ENCODE assay signal across 7 cellular contexts in the genomic region with DNA sequence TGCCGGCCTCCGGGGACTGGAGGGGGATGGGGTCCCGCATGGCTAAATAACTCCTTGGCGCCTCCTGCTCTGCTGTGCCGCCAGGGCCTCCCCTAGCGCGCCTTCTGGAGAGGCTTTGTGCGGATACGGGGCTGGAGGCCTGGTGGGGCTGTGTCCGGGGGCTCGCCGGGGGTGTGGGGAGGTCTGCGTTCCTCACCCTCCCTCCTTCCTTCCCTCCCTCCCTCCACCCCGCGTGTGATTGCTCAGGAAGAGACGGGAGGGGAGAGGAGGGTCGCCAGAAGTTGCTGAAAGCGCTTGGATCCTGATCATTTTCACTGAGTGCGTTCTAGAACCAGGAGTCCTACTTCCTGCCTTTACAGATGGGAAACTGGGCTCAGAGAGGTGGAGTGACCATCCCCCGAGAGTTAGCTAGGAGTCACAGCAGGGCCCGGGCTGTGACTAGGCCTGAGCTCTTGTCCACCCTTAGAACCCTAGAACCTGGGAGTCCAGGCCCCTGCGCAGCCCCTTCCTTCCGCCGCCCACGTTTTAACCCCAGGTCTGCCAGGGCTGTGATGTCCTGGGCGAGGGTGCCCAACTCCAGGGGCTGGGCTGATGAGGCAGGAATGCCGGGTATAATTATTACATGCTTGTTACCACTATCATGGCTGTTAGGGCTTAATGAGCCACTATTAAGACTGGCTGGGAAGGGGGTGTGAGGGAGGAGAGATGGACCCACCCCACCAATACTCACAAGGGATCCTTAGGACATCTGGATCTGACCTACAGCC.
DNase-seq lines count a peak whose midpoint lies in the region; ATAC-seq and TF ChIP-seq lines count a peak whose summit lies in the region.

No MANE protein-coding gene starts in this region.

- TF ChIP-seq CTCF in DND-41 (IDR thresholded peaks at IDR 0.05; ENCODE audit: borderline replicate concordance, extremely low read depth, low read length, poor library complexity, severe bottlenecking) (peak; percentile 41), HEK293 (tag by site-specific recombination; IDR thresholded peaks at IDR 0.05) (no peak), SU-DHL-6 (IDR thresholded peaks at IDR 0.05; ENCODE audit: insufficient read depth, low read length, poor library complexity, severe bottlenecking) (no peak), nephron (IDR thresholded peaks at IDR 0.05; ENCODE audit: unreplicated experiment in 3 of 3) (peak in 1 of 3 experiments; percentile 7)

- DNase-seq in DND-41 (no peak), epidermal melanocyte (ENCODE audit: insufficient read length, low spot score) (peak; percentile 7)

- ATAC-seq in DND-41 (ENCODE audit: insufficient read depth, low read depth): peak; percentile 47
- ATAC-seq in HG03460 (IDR thresholded peaks at IDR 0.05; ENCODE audit: unreplicated experiment): no peak
- no peak for ATAC-seq in GM21825 (IDR thresholded peaks at IDR 0.05; ENCODE audit: unreplicated experiment)

- CTCF ChIA-PET in HEK293 (lab: Yijun Ruan, JAX): interaction anchor here (0.6 to 6.0 kb wide), 10 partner anchors 11 to 121 kb away, joined by 3 to 195 read pairs (median 4); partner anchors contain the start of gene LSM4

- no peaks in the 10 kb centered on the region for H3K9me3 Mint-ChIP-seq in nephron

- H3K4me3 ChIP-seq in DND-41 (ENCODE audit: low read depth in 1 of 2, low read length in 2 of 2): peak overlapping the region; percentile 0 to 51; a peak in 3 of 4 replicates
- H3K4me3 ChIP-seq in HEK293 (ENCODE audit: low read depth, low read length): peak overlapping the region; percentile 61
- H3K4me3 ChIP-seq in SU-DHL-6 (ENCODE audit: insufficient read depth, low read length, poor library complexity, severe bottlenecking): peak overlapping the region; percentile 57

- H3F3A ChIP-seq in SU-DHL-6 (ENCODE audit: insufficient read depth): peaks cover 9% of the 10 kb centered on the region

- H3K4me1 Mint-ChIP-seq in nephron: peaks cover 42% of the 10 kb centered on the region

- H3K27me3 ChIP-seq in DND-41 (ENCODE audit: insufficient read depth, low read length, poor library complexity) (no peaks in the 10 kb centered on the region), SU-DHL-6 (ENCODE audit: low read length) (no peaks in the 10 kb centered on the region)

- peaks cover 29% of the 10 kb centered on the region for H3K4me1 ChIP-seq in DND-41 (ENCODE audit: insufficient read depth, low read length)
- H3K4me1 ChIP-seq in HEK293 (ENCODE audit: control insufficient read depth, insufficient read depth, low read length): no peaks in the 10 kb centered on the region

- H3K27me3 Mint-ChIP-seq in nephron (ENCODE audit: low read depth): no peaks in the 10 kb centered on the region

- H2AFZ ChIP-seq in DND-41 (ENCODE audit: low read depth, low read length) (peak overlapping the region; percentile 72), SU-DHL-6 (ENCODE audit: low read depth, low read length, severe bottlenecking) (no peak overlapping the region)

- H3K9ac ChIP-seq in DND-41 (ENCODE audit: low read depth, low read length) (peak overlapping the region; percentile 75), SU-DHL-6 (ENCODE audit: low read length) (peak overlapping the region; percentile 67)

- peak overlapping the region; percentile 84 to 88 (median 86) for H3K4me3 Mint-ChIP-seq in nephron

- POLR2A ChIA-PET in HEK293 (lab: Yijun Ruan, JAX): interaction anchor here (0.5 to 6.7 kb wide), 56 partner anchors 10 to 637 kb away, joined by 3 to 184 read pairs (median 5); partner anchors contain the start of genes COPE, DDX49, LSM4 and MPV17L2

- H3K9me2 ChIP-seq in SU-DHL-6 (replicated peaks; ENCODE audit: insufficient read depth, low read length): no peaks in the 10 kb centered on the region

- H3K9me3 ChIP-seq in DND-41 (ENCODE audit: insufficient read depth, low read length, severe bottlenecking) (no peaks in the 10 kb centered on the region), HEK293 (ENCODE audit: control insufficient read depth, insufficient read depth, low read depth, low read length) (no peaks in the 10 kb centered on the region), SU-DHL-6 (ENCODE audit: insufficient read depth, low read length) (no peaks in the 10 kb centered on the region)

- H3K27ac Mint-ChIP-seq in nephron: peak overlapping the region; percentile 99 to 100 (median 100)

- peaks cover 37% of the 10 kb centered on the region for H3K79me2 ChIP-seq in DND-41 (ENCODE audit: insufficient read depth, low read length)
- no peaks in the 10 kb centered on the region for H3K79me2 ChIP-seq in SU-DHL-6 (ENCODE audit: insufficient read depth, low read length)

- H3K4me2 ChIP-seq in DND-41 (ENCODE audit: insufficient read depth, low read length) (peak overlapping the region; percentile 62), SU-DHL-6 (ENCODE audit: low read depth, low read length, poor library complexity, severe bottlenecking) (peak overlapping the region; percentile 63)

- peaks cover 19% of the 10 kb centered on the region for H4K20me1 ChIP-seq in DND-41 (ENCODE audit: insufficient read depth, low read length)
- no peaks in the 10 kb centered on the region for H4K20me1 ChIP-seq in SU-DHL-6 (ENCODE audit: low read depth, low read length)

- peaks cover 20% of the 10 kb centered on the region for H3K36me3 Mint-ChIP-seq in nephron (ENCODE audit: low read depth)

- H3K27ac ChIP-seq in DND-41 (ENCODE audit: low read length) (peak overlapping the region; percentile 89), HEK293 (ENCODE audit: extremely low read depth, low read depth, low read length) (peak overlapping the region; percentile 98), SU-DHL-6 (ENCODE audit: low read depth, low read length) (peak overlapping the region; percentile 71)

- peaks cover 20% of the 10 kb centered on the region for H3K36me3 ChIP-seq in DND-41 (ENCODE audit: insufficient read depth, low read length)
- H3K36me3 ChIP-seq in HEK293 (ENCODE audit: control insufficient read depth in 2 of 2, insufficient read depth in 1 of 2, low read length in 2 of 2): peaks cover 3 to 12% of the 10 kb centered on the region in 2 experiments; a peak in 2 of 3 replicates
- H3K36me3 ChIP-seq in SU-DHL-6 (ENCODE audit: low read length): no peaks in the 10 kb centered on the region

TF ChIP-seq in HEK293, 187 proteins besides CTCF, POLR2A, EP300 and RAD21 (continues in another document):
- TF ChIP-seq ZNF596 (tag by site-specific recombination; IDR thresholded peaks at IDR 0.05): no peak
- peak; percentile 54; the same call in 1 of the 2 replicates for TF ChIP-seq ZBTB48 (tag by site-specific recombination; IDR thresholded peaks at IDR 0.05)
- TF ChIP-seq ZNF175 (tag by site-specific recombination; IDR thresholded peaks at IDR 0.05): no peak
- TF ChIP-seq KLF8 (tag by site-specific recombination; IDR thresholded peaks at IDR 0.05): peak; percentile 21; the same call in 1 of the 2 replicates
- 0 out of 2 replicates have a peak, but pooled peaks have one; percentile 15 for TF ChIP-seq ZNF692 (tag by site-specific recombination; IDR thresholded peaks at IDR 0.05)
- no peak for TF ChIP-seq ZNF571 (tag by site-specific recombination; IDR thresholded peaks at IDR 0.05)
- 0 out of 2 replicates have a peak, but pooled peaks have one; percentile 14 for TF ChIP-seq KLF9 (tag by site-specific recombination; IDR thresholded peaks at IDR 0.05; ENCODE audit: low read depth)
- TF ChIP-seq ZNF510 (tag by site-specific recombination; IDR thresholded peaks at IDR 0.05; ENCODE audit: insufficient replicate concordance): no peak
- TF ChIP-seq, protein P1, sequence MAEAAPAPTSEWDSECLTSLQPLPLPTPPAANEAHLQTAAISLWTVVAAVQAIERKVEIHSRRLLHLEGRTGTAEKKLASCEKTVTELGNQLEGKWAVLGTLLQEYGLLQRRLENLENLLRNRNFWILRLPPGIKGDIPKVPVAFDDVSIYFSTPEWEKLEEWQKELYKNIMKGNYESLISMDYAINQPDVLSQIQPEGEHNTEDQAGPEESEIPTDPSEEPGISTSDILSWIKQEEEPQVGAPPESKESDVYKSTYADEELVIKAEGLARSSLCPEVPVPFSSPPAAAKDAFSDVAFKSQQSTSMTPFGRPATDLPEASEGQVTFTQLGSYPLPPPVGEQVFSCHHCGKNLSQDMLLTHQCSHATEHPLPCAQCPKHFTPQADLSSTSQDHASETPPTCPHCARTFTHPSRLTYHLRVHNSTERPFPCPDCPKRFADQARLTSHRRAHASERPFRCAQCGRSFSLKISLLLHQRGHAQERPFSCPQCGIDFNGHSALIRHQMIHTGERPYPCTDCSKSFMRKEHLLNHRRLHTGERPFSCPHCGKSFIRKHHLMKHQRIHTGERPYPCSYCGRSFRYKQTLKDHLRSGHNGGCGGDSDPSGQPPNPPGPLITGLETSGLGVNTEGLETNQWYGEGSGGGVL (tag by site-specific recombination; IDR thresholded peaks at IDR 0.05): peak; percentile 92
- TF ChIP-seq ZNF843 (tag by site-specific recombination; IDR thresholded peaks at IDR 0.05): 0 out of 2 replicates have a peak, but pooled peaks have one; percentile 21
- TF ChIP-seq, protein P2, sequence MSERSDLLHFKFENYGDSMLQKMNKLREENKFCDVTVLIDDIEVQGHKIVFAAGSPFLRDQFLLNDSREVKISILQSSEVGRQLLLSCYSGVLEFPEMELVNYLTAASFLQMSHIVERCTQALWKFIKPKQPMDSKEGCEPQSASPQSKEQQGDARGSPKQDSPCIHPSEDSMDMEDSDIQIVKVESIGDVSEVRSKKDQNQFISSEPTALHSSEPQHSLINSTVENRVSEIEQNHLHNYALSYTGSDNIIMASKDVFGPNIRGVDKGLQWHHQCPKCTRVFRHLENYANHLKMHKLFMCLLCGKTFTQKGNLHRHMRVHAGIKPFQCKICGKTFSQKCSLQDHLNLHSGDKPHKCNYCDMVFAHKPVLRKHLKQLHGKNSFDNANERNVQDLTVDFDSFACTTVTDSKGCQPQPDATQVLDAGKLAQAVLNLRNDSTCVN (tag by site-specific recombination; optimal IDR thresholded peaks at IDR 0.05): no peak
- no peak for TF ChIP-seq MYNN (tag by site-specific recombination; IDR thresholded peaks at IDR 0.05; ENCODE audit: borderline replicate concordance)
- no peak for TF ChIP-seq OSR2 (tag by site-specific recombination; IDR thresholded peaks at IDR 0.05)
- no peak for TF ChIP-seq ZFP37 (tag by site-specific recombination; IDR thresholded peaks at IDR 0.05)
- no peak for TF ChIP-seq ZNF350 (tag by site-specific recombination; IDR thresholded peaks at IDR 0.05)
